ENCODE assay signal across 1 cellular context in the genomic region with DNA sequence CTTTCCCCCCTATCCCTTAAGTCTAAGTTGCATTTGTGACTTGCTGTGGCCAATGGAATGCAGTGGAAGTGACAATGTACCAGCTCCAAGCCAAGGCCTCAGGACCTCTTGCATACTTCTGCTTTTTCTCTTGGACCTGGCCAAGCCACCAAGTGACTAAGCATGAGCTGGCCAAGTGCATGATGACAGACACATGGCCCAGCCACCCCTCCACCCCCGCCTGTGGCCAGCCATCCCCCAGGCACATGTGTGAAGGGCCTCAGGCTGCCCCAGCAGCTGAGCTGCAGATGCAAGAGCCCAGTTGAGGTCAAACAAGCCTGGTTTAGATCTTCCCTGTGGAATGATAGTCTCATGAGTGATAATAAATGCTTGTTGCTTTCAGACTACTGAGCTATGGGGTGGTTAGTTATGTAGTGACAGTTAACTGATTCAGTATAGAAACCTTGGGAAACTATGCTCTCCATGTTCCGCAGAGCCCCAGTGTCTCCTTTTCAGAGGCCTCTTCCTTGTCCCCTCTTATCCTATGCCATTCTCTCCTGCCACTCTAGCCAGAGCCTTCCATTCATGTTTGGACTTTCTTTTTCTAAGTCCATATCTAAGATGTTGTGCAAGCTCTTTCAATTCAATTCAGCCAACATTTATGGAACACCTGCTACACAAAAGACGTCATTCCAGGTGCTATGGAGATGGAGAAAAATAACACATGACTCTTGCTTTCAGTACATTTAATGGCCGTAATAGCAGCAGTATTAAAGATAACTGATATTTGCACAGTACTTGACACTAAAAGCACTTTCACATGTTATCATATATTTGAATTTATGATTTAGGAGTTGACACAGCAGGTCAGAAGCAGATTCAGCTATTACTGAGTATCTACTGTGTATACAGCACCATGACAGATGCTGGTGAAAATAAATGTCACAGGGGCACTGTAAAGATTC.
TF ChIP-seq lines count a peak whose summit lies in the region.

No MANE protein-coding gene starts in this region.

TF ChIP-seq in K562, 482 proteins besides CTCF, POLR2A, EP300 and RAD21 (continued from another document and continues in another):
- TF ChIP-seq, protein P1, sequence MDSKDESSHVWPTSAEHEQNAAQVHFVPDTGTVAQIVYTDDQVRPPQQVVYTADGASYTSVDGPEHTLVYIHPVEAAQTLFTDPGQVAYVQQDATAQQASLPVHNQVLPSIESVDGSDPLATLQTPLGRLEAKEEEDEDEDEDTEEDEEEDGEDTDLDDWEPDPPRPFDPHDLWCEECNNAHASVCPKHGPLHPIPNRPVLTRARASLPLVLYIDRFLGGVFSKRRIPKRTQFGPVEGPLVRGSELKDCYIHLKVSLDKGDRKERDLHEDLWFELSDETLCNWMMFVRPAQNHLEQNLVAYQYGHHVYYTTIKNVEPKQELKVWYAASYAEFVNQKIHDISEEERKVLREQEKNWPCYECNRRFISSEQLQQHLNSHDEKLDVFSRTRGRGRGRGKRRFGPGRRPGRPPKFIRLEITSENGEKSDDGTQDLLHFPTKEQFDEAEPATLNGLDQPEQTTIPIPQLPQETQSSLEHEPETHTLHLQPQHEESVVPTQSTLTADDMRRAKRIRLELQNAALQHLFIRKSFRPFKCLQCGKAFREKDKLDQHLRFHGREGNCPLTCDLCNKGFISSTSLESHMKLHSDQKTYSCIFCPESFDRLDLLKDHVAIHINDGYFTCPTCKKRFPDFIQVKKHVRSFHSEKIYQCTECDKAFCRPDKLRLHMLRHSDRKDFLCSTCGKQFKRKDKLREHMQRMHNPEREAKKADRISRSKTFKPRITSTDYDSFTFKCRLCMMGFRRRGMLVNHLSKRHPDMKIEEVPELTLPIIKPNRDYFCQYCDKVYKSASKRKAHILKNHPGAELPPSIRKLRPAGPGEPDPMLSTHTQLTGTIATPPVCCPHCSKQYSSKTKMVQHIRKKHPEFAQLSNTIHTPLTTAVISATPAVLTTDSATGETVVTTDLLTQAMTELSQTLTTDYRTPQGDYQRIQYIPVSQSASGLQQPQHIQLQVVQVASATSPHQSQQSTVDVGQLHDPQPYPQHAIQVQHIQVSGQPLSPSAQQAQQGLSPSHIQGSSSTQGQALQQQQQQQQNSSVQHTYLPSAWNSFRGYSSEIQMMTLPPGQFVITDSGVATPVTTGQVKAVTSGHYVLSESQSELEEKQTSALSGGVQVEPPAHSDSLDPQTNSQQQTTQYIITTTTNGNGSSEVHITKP (IDR thresholded peaks at IDR 0.05; ENCODE audit: partially characterized antibody) = peak; percentile 48
- TF ChIP-seq MYNN (IDR thresholded peaks at IDR 0.05) = peak; percentile 86; the same call in 1 of the 2 replicates
- no peak for TF ChIP-seq MYNN (CRISPR knock-in tag; IDR thresholded peaks at IDR 0.05)
- TF ChIP-seq CREBBP (IDR thresholded peaks at IDR 0.05; ENCODE audit: low read depth, low read length) = no peak
- TF ChIP-seq, protein P2, sequence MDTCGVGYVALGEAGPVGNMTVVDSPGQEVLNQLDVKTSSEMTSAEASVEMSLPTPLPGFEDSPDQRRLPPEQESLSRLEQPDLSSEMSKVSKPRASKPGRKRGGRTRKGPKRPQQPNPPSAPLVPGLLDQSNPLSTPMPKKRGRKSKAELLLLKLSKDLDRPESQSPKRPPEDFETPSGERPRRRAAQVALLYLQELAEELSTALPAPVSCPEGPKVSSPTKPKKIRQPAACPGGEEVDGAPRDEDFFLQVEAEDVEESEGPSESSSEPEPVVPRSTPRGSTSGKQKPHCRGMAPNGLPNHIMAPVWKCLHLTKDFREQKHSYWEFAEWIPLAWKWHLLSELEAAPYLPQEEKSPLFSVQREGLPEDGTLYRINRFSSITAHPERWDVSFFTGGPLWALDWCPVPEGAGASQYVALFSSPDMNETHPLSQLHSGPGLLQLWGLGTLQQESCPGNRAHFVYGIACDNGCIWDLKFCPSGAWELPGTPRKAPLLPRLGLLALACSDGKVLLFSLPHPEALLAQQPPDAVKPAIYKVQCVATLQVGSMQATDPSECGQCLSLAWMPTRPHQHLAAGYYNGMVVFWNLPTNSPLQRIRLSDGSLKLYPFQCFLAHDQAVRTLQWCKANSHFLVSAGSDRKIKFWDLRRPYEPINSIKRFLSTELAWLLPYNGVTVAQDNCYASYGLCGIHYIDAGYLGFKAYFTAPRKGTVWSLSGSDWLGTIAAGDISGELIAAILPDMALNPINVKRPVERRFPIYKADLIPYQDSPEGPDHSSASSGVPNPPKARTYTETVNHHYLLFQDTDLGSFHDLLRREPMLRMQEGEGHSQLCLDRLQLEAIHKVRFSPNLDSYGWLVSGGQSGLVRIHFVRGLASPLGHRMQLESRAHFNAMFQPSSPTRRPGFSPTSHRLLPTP (IDR thresholded peaks at IDR 0.05; ENCODE audit: borderline replicate concordance, extremely low read depth, insufficient read length) = no peak
- TF ChIP-seq SAFB2 (IDR thresholded peaks at IDR 0.05; ENCODE audit: borderline replicate concordance, low read depth, low read length, severe bottlenecking) = no peak
- TF ChIP-seq ZNF212 (CRISPR knock-in tag; IDR thresholded peaks at IDR 0.05) = no peak
- TF ChIP-seq RFX7 (CRISPR knock-in tag; IDR thresholded peaks at IDR 0.05) = no peak
- TF ChIP-seq, protein P3, sequence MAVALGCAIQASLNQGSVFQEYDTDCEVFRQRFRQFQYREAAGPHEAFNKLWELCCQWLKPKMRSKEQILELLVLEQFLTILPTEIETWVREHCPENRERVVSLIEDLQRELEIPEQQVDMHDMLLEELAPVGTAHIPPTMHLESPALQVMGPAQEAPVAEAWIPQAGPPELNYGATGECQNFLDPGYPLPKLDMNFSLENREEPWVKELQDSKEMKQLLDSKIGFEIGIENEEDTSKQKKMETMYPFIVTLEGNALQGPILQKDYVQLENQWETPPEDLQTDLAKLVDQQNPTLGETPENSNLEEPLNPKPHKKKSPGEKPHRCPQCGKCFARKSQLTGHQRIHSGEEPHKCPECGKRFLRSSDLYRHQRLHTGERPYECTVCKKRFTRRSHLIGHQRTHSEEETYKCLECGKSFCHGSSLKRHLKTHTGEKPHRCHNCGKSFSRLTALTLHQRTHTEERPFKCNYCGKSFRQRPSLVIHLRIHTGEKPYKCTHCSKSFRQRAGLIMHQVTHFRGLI (CRISPR knock-in tag; IDR thresholded peaks at IDR 0.05) = no peak
- no peak for TF ChIP-seq ZNF133 (CRISPR knock-in tag; IDR thresholded peaks at IDR 0.05)
- TF ChIP-seq CTBP1 (IDR thresholded peaks at IDR 0.05; ENCODE audit: borderline replicate concordance) = peak; percentile 74
- no peak for TF ChIP-seq HEY1 (CRISPR knock-in tag; IDR thresholded peaks at IDR 0.05; ENCODE audit: borderline replicate concordance)
- no peak for TF ChIP-seq SMC3 (conservative IDR thresholded peaks at IDR 0.05; ENCODE audit: insufficient read depth, low read depth, low read length)
- TF ChIP-seq FOXM1 (IDR thresholded peaks at IDR 0.05; ENCODE audit: low read depth) = no peak
- no peak for TF ChIP-seq FOXM1 (CRISPR knock-in tag; IDR thresholded peaks at IDR 0.05; ENCODE audit: low read depth)
- TF ChIP-seq MTF1 (CRISPR knock-in tag; IDR thresholded peaks at IDR 0.05; ENCODE audit: borderline replicate concordance) = no peak
- TF ChIP-seq HMGN3 (IDR thresholded peaks at IDR 0.05; ENCODE audit: borderline replicate concordance, extremely low read depth, insufficient read length, low read depth, low read length) = peak; percentile 85
- TF ChIP-seq, protein P4, sequence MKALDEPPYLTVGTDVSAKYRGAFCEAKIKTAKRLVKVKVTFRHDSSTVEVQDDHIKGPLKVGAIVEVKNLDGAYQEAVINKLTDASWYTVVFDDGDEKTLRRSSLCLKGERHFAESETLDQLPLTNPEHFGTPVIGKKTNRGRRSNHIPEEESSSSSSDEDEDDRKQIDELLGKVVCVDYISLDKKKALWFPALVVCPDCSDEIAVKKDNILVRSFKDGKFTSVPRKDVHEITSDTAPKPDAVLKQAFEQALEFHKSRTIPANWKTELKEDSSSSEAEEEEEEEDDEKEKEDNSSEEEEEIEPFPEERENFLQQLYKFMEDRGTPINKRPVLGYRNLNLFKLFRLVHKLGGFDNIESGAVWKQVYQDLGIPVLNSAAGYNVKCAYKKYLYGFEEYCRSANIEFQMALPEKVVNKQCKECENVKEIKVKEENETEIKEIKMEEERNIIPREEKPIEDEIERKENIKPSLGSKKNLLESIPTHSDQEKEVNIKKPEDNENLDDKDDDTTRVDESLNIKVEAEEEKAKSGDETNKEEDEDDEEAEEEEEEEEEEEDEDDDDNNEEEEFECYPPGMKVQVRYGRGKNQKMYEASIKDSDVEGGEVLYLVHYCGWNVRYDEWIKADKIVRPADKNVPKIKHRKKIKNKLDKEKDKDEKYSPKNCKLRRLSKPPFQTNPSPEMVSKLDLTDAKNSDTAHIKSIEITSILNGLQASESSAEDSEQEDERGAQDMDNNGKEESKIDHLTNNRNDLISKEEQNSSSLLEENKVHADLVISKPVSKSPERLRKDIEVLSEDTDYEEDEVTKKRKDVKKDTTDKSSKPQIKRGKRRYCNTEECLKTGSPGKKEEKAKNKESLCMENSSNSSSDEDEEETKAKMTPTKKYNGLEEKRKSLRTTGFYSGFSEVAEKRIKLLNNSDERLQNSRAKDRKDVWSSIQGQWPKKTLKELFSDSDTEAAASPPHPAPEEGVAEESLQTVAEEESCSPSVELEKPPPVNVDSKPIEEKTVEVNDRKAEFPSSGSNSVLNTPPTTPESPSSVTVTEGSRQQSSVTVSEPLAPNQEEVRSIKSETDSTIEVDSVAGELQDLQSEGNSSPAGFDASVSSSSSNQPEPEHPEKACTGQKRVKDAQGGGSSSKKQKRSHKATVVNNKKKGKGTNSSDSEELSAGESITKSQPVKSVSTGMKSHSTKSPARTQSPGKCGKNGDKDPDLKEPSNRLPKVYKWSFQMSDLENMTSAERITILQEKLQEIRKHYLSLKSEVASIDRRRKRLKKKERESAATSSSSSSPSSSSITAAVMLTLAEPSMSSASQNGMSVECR (CRISPR knock-in tag; IDR thresholded peaks at IDR 0.05) = peak; percentile 66
- peak in 1 of 2 experiments; percentile 64; a peak in 1 of 4 replicates for TF ChIP-seq HDAC1 (IDR thresholded peaks at IDR 0.05)
- TF ChIP-seq CEBPG (CRISPR knock-in tag; IDR thresholded peaks at IDR 0.05) = peak; percentile 66
- no peak for TF ChIP-seq CEBPG (tag; conservative IDR thresholded peaks at IDR 0.05 in 1 of 2, IDR thresholded peaks at IDR 0.05 in 1 of 2)
- TF ChIP-seq, protein P5, sequence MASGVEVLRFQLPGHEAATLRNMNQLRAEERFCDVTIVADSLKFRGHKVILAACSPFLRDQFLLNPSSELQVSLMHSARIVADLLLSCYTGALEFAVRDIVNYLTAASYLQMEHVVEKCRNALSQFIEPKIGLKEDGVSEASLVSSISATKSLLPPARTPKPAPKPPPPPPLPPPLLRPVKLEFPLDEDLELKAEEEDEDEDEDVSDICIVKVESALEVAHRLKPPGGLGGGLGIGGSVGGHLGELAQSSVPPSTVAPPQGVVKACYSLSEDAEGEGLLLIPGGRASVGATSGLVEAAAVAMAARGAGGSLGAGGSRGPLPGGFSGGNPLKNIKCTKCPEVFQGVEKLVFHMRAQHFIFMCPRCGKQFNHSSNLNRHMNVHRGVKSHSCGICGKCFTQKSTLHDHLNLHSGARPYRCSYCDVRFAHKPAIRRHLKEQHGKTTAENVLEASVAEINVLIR (CRISPR knock-in tag; IDR thresholded peaks at IDR 0.05) = no peak
- TF ChIP-seq NR2C1 (IDR thresholded peaks at IDR 0.05) = no peak
- TF ChIP-seq NR2C1 (tag; IDR thresholded peaks at IDR 0.05) = no peak
- TF ChIP-seq ZNF780A (CRISPR knock-in tag; IDR thresholded peaks at IDR 0.05) = no peak
- TF ChIP-seq PTRF (tag; IDR thresholded peaks at IDR 0.05) = no peak
- TF ChIP-seq SMARCA4 (IDR thresholded peaks at IDR 0.05) = peak; percentile 92
- TF ChIP-seq, protein P6, sequence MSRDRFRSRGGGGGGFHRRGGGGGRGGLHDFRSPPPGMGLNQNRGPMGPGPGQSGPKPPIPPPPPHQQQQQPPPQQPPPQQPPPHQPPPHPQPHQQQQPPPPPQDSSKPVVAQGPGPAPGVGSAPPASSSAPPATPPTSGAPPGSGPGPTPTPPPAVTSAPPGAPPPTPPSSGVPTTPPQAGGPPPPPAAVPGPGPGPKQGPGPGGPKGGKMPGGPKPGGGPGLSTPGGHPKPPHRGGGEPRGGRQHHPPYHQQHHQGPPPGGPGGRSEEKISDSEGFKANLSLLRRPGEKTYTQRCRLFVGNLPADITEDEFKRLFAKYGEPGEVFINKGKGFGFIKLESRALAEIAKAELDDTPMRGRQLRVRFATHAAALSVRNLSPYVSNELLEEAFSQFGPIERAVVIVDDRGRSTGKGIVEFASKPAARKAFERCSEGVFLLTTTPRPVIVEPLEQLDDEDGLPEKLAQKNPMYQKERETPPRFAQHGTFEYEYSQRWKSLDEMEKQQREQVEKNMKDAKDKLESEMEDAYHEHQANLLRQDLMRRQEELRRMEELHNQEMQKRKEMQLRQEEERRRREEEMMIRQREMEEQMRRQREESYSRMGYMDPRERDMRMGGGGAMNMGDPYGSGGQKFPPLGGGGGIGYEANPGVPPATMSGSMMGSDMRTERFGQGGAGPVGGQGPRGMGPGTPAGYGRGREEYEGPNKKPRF (IDR thresholded peaks at IDR 0.05; ENCODE audit: low read depth, low read length) = no peak
- TF ChIP-seq, protein P7, sequence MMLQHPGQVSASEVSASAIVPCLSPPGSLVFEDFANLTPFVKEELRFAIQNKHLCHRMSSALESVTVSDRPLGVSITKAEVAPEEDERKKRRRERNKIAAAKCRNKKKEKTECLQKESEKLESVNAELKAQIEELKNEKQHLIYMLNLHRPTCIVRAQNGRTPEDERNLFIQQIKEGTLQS (IDR thresholded peaks at IDR 0.05) = peak; percentile 71
- TF ChIP-seq, protein P7 (CRISPR knock-in tag; conservative IDR thresholded peaks at IDR 0.05) = 0 out of 2 replicates have a peak, but pooled peaks have one; percentile 35
- TF ChIP-seq IRF2 (CRISPR knock-in tag; IDR thresholded peaks at IDR 0.05) = no peak
- TF ChIP-seq RNF2 (IDR thresholded peaks at IDR 0.05) = peak; percentile 80; the same call in 1 of the 2 replicates
- TF ChIP-seq, protein P8, sequence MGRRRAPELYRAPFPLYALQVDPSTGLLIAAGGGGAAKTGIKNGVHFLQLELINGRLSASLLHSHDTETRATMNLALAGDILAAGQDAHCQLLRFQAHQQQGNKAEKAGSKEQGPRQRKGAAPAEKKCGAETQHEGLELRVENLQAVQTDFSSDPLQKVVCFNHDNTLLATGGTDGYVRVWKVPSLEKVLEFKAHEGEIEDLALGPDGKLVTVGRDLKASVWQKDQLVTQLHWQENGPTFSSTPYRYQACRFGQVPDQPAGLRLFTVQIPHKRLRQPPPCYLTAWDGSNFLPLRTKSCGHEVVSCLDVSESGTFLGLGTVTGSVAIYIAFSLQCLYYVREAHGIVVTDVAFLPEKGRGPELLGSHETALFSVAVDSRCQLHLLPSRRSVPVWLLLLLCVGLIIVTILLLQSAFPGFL (CRISPR knock-in tag; IDR thresholded peaks at IDR 0.05) = no peak
- TF ChIP-seq ZNF217 (CRISPR knock-in tag; IDR thresholded peaks at IDR 0.05) = no peak
- peak; percentile 92 for TF ChIP-seq L3MBTL2 (IDR thresholded peaks at IDR 0.05)
- no peak for TF ChIP-seq PPARD (CRISPR knock-in tag; IDR thresholded peaks at IDR 0.05)
- TF ChIP-seq, protein P9, sequence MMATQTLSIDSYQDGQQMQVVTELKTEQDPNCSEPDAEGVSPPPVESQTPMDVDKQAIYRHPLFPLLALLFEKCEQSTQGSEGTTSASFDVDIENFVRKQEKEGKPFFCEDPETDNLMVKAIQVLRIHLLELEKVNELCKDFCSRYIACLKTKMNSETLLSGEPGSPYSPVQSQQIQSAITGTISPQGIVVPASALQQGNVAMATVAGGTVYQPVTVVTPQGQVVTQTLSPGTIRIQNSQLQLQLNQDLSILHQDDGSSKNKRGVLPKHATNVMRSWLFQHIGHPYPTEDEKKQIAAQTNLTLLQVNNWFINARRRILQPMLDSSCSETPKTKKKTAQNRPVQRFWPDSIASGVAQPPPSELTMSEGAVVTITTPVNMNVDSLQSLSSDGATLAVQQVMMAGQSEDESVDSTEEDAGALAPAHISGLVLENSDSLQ (IDR thresholded peaks at IDR 0.05) = peak; percentile 84
- no peak for TF ChIP-seq POU5F1 (IDR thresholded peaks at IDR 0.05; ENCODE audit: borderline replicate concordance, low read depth, low read length, partially characterized antibody)
